9 cellular contexts compared by ENCODE assay signal in the genomic region with DNA sequence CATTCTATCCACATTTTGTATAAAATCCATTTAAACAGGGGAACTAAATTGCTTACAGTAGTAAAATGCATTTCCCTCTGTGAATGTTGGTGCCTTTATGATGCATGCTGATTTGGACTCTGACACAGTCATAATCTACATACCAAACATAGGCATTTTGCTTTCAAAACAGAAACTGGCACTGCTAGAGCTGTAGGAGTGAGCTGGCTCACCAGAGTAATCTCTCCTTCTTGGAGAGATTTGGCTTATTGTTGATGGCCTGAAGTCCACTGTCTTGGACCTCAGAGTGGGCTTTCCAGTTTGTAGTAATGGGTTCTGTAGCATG.
DNase-seq lines count a peak whose midpoint lies in the region; ATAC-seq and TF ChIP-seq lines count a peak whose summit lies in the region.
"Had no signal": no experiment of that assay in that cellular context is flagged by ENCODE, and none has a peak within 500 bp of the region (broad histone marks: within the 10 kb centered on the region; RNA-seq: fewer than 3 reads in every experiment).

No MANE protein-coding gene starts in this region.

- TF ChIP-seq CTCF in omental fat pad (IDR thresholded peaks at IDR 0.05) (no peak), tibial nerve (IDR thresholded peaks at IDR 0.05) (no peak), H9 (conservative IDR thresholded peaks at IDR 0.05) (no peak)

- no peak overlapping the region for H2BK20ac ChIP-seq in H9 (ENCODE audit: low read depth, low read length, poor library complexity, severe bottlenecking)

- ATAC-seq in GM18868 (IDR thresholded peaks at IDR 0.05; ENCODE audit: unreplicated experiment) (peak; percentile 52), HG02943 (IDR thresholded peaks at IDR 0.05; ENCODE audit: low read depth, unreplicated experiment) (peak; percentile 57), omental fat pad (ENCODE audit: low FRiP score) (peak; percentile 90), HG02870 (IDR thresholded peaks at IDR 0.05; ENCODE audit: unreplicated experiment) (no peak)

- H3K56ac ChIP-seq in H9 (ENCODE audit: insufficient read length, low read depth, low read length) = no peak overlapping the region

- TF ChIP-seq EP300 in tibial nerve (IDR thresholded peaks at IDR 0.05) = no peak

- H3K4ac ChIP-seq in H9 (ENCODE audit: low read depth, low read length) = no peak overlapping the region

- no peak overlapping the region for H2BK120ac ChIP-seq in H9 (ENCODE audit: low read depth, low read length, poor library complexity, severe bottlenecking)

- H3K27me3 ChIP-seq in tibial nerve (no peaks in the 10 kb centered on the region), H9 (ENCODE audit: insufficient read depth, low read length) (no peaks in the 10 kb centered on the region; the same call in 1 of the 2 replicates)

- no peak overlapping the region for H3T11ph ChIP-seq in H9 (ENCODE audit: low read length)

- TF ChIP-seq POLR2A in tibial nerve (IDR thresholded peaks at IDR 0.05) = no peak

- H4K91ac ChIP-seq in H9 (ENCODE audit: insufficient read length, low read depth, low read length) = no peak overlapping the region

- no peak overlapping the region for H2BK12ac ChIP-seq in H9 (ENCODE audit: insufficient read length, low read depth, low read length)

- H3K36me3 Mint-ChIP-seq in H9 (ENCODE audit: insufficient read depth in 1 of 3, low read depth in 3 of 3) = no peaks in the 10 kb centered on the region

- DNase-seq in amniotic stem cell (lab: John Stamatoyannopoulos, UW) (peak; percentile 10), omental fat pad (ENCODE audit: low spot score) (no peak), tibial nerve (ENCODE audit: low spot score in 2 of 2) (no peak), H9 (no peak), NCI-H1048 (lab: John Stamatoyannopoulos, UW) (no peak)
- DNase-seq: NCI-H1694 treated with DMSO at 0.1 percent for 48 hours had no signal

- no peak overlapping the region for H3K4me3 ChIP-seq in tibial nerve

- no peak overlapping the region for H2AFZ ChIP-seq in H9 (ENCODE audit: low read length)

- H3K9me3 Mint-ChIP-seq in H9 = no peaks in the 10 kb centered on the region

- H3K79me2 ChIP-seq in H9 (ENCODE audit: insufficient read depth, low read length) = no peaks in the 10 kb centered on the region

- no peak overlapping the region for H2BK5ac ChIP-seq in H9 (ENCODE audit: insufficient read length, low read length)

- H3K27me3 Mint-ChIP-seq in H9 (ENCODE audit: low read depth) = no peaks in the 10 kb centered on the region

- H3K27ac ChIP-seq in tibial nerve (no peak overlapping the region), H9 (ENCODE audit: insufficient read length, low read depth, low read length) (no peak overlapping the region)

- H3K9me3 ChIP-seq in tibial nerve (no peaks in the 10 kb centered on the region), H9 (ENCODE audit: control insufficient read depth, low read depth, low read length) (no peaks in the 10 kb centered on the region)

- H3K18ac ChIP-seq in H9 (ENCODE audit: insufficient read length, low read depth, low read length) = no peak overlapping the region

- H3K9ac ChIP-seq in H9 (ENCODE audit: extremely low read depth, insufficient read length, low read length) = no peak overlapping the region

- no peaks in the 10 kb centered on the region for H4K20me1 ChIP-seq in H9 (ENCODE audit: control insufficient read depth, insufficient read depth, insufficient read length)

- no peak overlapping the region for H3K23ac ChIP-seq in H9 (ENCODE audit: insufficient read length, low read depth, low read length)

- no peak overlapping the region for H4K8ac ChIP-seq in H9 (replicated peaks; ENCODE audit: insufficient read length, low read depth, low read length)

- H3K4me2 ChIP-seq in H9 (ENCODE audit: insufficient read depth, insufficient read length, low read length) = no peak overlapping the region

- H3K79me1 ChIP-seq in H9 (ENCODE audit: insufficient read depth, low read depth, low read length, poor library complexity, severe bottlenecking) = no peaks in the 10 kb centered on the region

- H3K4me1 Mint-ChIP-seq in H9 = no peaks in the 10 kb centered on the region; a peak in 1 of 4 replicates

- H2AK5ac ChIP-seq in H9 (ENCODE audit: insufficient read length, low read length) = no peak overlapping the region

- no peak overlapping the region for H3K4me3 Mint-ChIP-seq in H9

- H3K14ac ChIP-seq in H9 (ENCODE audit: insufficient read depth, low read length) = no peak overlapping the region

- H4K5ac ChIP-seq in H9 (ENCODE audit: insufficient read length, low read depth, low read length) = no peak overlapping the region

- H3K23me2 ChIP-seq in H9 (ENCODE audit: insufficient read length, low read depth, low read length, poor library complexity, severe bottlenecking) = no peaks in the 10 kb centered on the region

- H3K4me1 ChIP-seq in tibial nerve (peaks cover 0 to 7% (median 2%) of the 10 kb centered on the region in 4 donors), H9 (ENCODE audit: insufficient read depth, low read length) (no peaks in the 10 kb centered on the region)

- H3K27ac Mint-ChIP-seq in H9 = no peak overlapping the region

- no peaks in the 10 kb centered on the region for H3K36me3 ChIP-seq in tibial nerve

- H2BK15ac ChIP-seq in H9 (ENCODE audit: low read depth, low read length) = no peak overlapping the region
